Comparison of ENCODE assay signal across 24 cellular contexts in genomic region chr9:81693639-81694378, GRCh38. TPM values are rescaled to one million over a fixed set of nuclear protein-coding genes. Genes with fewer than 3 reads are reported as not detected.
A peak's percentile ranks its signal among the peaks of the same experiment; 100 is the strongest.
DNase-seq lines count a peak whose midpoint lies in the region; ATAC-seq and TF ChIP-seq lines count a peak whose summit lies in the region.
"Had no signal": no experiment of that assay in that cellular context is flagged by ENCODE, and none has a peak within 500 bp of the region (broad histone marks: within the 10 kb centered on the region; RNA-seq: fewer than 3 reads in every experiment).

No MANE protein-coding gene starts in this region.

- no peak overlapping the region for H2AK5ac ChIP-seq in H9 (ENCODE audit: insufficient read length, low read length)

- H4K20me1 ChIP-seq in H9 (ENCODE audit: control insufficient read depth, insufficient read depth, insufficient read length), result no peaks in the 10 kb centered on the region

- TF ChIP-seq CTCF in AG10803 (conservative IDR thresholded peaks at IDR 0.05; ENCODE audit: low read length) (no peak), mesothelial cell of epicardium (IDR thresholded peaks at IDR 0.05; ENCODE audit: unreplicated experiment) (no peak), H9 (conservative IDR thresholded peaks at IDR 0.05) (no peak)

- no peak overlapping the region for H2BK120ac ChIP-seq in H9 (ENCODE audit: low read depth, low read length, poor library complexity, severe bottlenecking)

- no peak for ATAC-seq in HG03097 (IDR thresholded peaks at IDR 0.05; ENCODE audit: low FRiP score, unreplicated experiment)
- no peak for ATAC-seq in HG03095 (IDR thresholded peaks at IDR 0.05; ENCODE audit: unreplicated experiment)
- ATAC-seq: A549; activated CD8-positive, alpha-beta T cell treated with anti-CD3 and anti-CD28 coated beads, Interleukin-2, amount 10 ng/mL, durations not matched to agents 7 days and 5 days; stimulated activated naive B cell treated with anti-CD40 and anti-IgM and Interleukin-4, amounts not matched to agents 10 μg/mL and 1 μg/mL and 100 μg/mL, for 72 hours had no signal

- peaks cover 3% of the 10 kb centered on the region; the same call in 1 of the 2 replicates for H3K79me2 ChIP-seq in H9 (ENCODE audit: insufficient read depth, low read length)

- peaks cover 8% of the 10 kb centered on the region for H3K23me2 ChIP-seq in H9 (ENCODE audit: insufficient read length, low read depth, low read length, poor library complexity, severe bottlenecking)

- no peak overlapping the region for H3K4me2 ChIP-seq in H9 (ENCODE audit: insufficient read depth, insufficient read length, low read length)
- H3K4me2 ChIP-seq: A549, BLaER1 had no signal

- H4K8ac ChIP-seq in H9 (replicated peaks; ENCODE audit: insufficient read length, low read depth, low read length), result no peak overlapping the region

- H3K9me3 ChIP-seq in endocrine pancreas (ENCODE audit: control insufficient read depth, low read length) (no peaks in the 10 kb centered on the region), H9 (ENCODE audit: control insufficient read depth, low read depth, low read length) (no peaks in the 10 kb centered on the region)
- H3K9me3 ChIP-seq: A549 had no signal

- H4K91ac ChIP-seq in H9 (ENCODE audit: insufficient read length, low read depth, low read length), result no peak overlapping the region

- H3K27me3 ChIP-seq in endocrine pancreas (ENCODE audit: control insufficient read depth, insufficient read depth, low read length) (no peaks in the 10 kb centered on the region), H9 (ENCODE audit: insufficient read depth, low read length) (no peaks in the 10 kb centered on the region)

- no peak overlapping the region for H3K4me3 ChIP-seq in AG10803 (ENCODE audit: low read length)
- peak overlapping the region; percentile 70 for H3K4me3 ChIP-seq in endocrine pancreas (ENCODE audit: control insufficient read depth, insufficient read depth, low read length)
- H3K4me3 ChIP-seq: A549, BLaER1 had no signal

- H3K27me3 Mint-ChIP-seq in mesothelial cell of epicardium (ENCODE audit: low read depth) (no peaks in the 10 kb centered on the region), H9 (ENCODE audit: low read depth) (peaks cover 21% of the 10 kb centered on the region)
- H3K27me3 Mint-ChIP-seq: stimulated activated naive B cell treated with anti-CD40 and anti-IgM and Interleukin-4, amounts not matched to agents 10 μg/mL and 1 μg/mL and 100 μg/mL, for 72 hours had no signal

- no peak overlapping the region for H2AFZ ChIP-seq in H9 (ENCODE audit: low read length)

- no peak overlapping the region for H3K18ac ChIP-seq in H9 (ENCODE audit: insufficient read length, low read depth, low read length)

- no peak overlapping the region for H2BK15ac ChIP-seq in H9 (ENCODE audit: low read depth, low read length)

- no CpG with 5 or more reads among the region's 6 CpGs for WGBS in H9 (ENCODE audit: extremely low coverage, insufficient read length, low lambda C conversion rate)

- no peak overlapping the region for H3K27ac ChIP-seq in H9 (ENCODE audit: insufficient read length, low read depth, low read length)
- H3K27ac ChIP-seq: A549, BLaER1 had no signal

- H3K79me1 ChIP-seq in H9 (ENCODE audit: insufficient read depth, low read depth, low read length, poor library complexity, severe bottlenecking), result no peaks in the 10 kb centered on the region

- peaks cover 41% of the 10 kb centered on the region for H3K4me1 Mint-ChIP-seq in mesothelial cell of epicardium
- H3K4me1 Mint-ChIP-seq in H9, result peaks cover 33 to 39% of the 10 kb centered on the region in 2 experiments

- H4K5ac ChIP-seq in H9 (ENCODE audit: insufficient read length, low read depth, low read length), result no peak overlapping the region

- no peak overlapping the region for H2BK5ac ChIP-seq in H9 (ENCODE audit: insufficient read length, low read length)

- peak; percentile 54 for DNase-seq in AG10803 (ENCODE audit: low read depth)
- DNase-seq in M059J (ENCODE audit: low read depth), result peak; percentile 67
- DNase-seq in mesothelial cell of epicardium (ENCODE audit: low spot score in 2 of 2, unreplicated experiment in 2 of 2), result no peak
- no peak for DNase-seq in H9
- no peak for DNase-seq in NK-92 (lab: John Stamatoyannopoulos, UW; ENCODE audit: unreplicated experiment)
- DNase-seq: activated CD4-positive, CD25-positive, alpha-beta regulatory T cell; activated CD8-positive, alpha-beta T cell treated with anti-CD3 and anti-CD28 coated beads, Interleukin-2, amount 10 ng/mL, durations not matched to agents 7 days and 5 days; activated gamma-delta T cell treated with Interleukin-2 at 50 U/mL for 16 hours; activated T-cell treated with anti-CD3 and anti-CD28 coated beads, Interleukin-2, amount 50 U/mL, for 1 hour; COR-L47; dermis blood vessel endothelial cell; DMS79 treated with DMSO at 0.1 percent for 48 hours; kidney glomerular epithelial cell; mammary epithelial cell; NCI-H1436 treated with DMSO at 0.1 percent for 48 hours; stimulated activated CD4-positive, alpha-beta T cell treated with anti-CD3 and anti-CD28 coated beads, Interleukin-2, amount 100 ng/mL, for 48 hours; stimulated activated naive B cell treated with anti-CD40 and anti-IgM and Interleukin-4, amounts not matched to agents 10 μg/mL and 1 μg/mL and 100 μg/mL, for 72 hours; SW 1271; trophoblast cell had no signal

- H3K36me3 ChIP-seq in endocrine pancreas (ENCODE audit: control insufficient read depth, insufficient read depth, low read length), result no peaks in the 10 kb centered on the region
- H3K36me3 ChIP-seq: BLaER1 had no signal

- H3K9ac ChIP-seq in endocrine pancreas (ENCODE audit: control insufficient read depth, insufficient read depth, low read length) (no peak overlapping the region), H9 (ENCODE audit: extremely low read depth, insufficient read length, low read length) (no peak overlapping the region)
- H3K9ac ChIP-seq: BLaER1 had no signal

- H3K4ac ChIP-seq in H9 (ENCODE audit: low read depth, low read length), result no peak overlapping the region

- H3K14ac ChIP-seq in H9 (ENCODE audit: insufficient read depth, low read length), result no peak overlapping the region

- H3K9me3 Mint-ChIP-seq in mesothelial cell of epicardium, result no peaks in the 10 kb centered on the region
- H3K9me3 Mint-ChIP-seq in H9, result peaks cover 0 to 2% of the 10 kb centered on the region in 2 experiments; a peak in 2 of 5 replicates
- H3K9me3 Mint-ChIP-seq: stimulated activated naive B cell treated with anti-CD40 and anti-IgM and Interleukin-4, amounts not matched to agents 10 μg/mL and 1 μg/mL and 100 μg/mL, for 72 hours had no signal

- H3K36me3 Mint-ChIP-seq in mesothelial cell of epicardium (no peaks in the 10 kb centered on the region), H9 (ENCODE audit: insufficient read depth in 1 of 3, low read depth in 3 of 3) (peaks cover 0 to 2% (median 0%) of the 10 kb centered on the region in 3 experiments; a peak in 3 of 7 replicates)

- H3K4me3 Mint-ChIP-seq in mesothelial cell of epicardium, result peak overlapping the region; percentile 30
- peak overlapping the region in 1 of 2 experiments; percentile 8; a peak in 1 of 5 replicates for H3K4me3 Mint-ChIP-seq in H9
- H3K4me3 Mint-ChIP-seq: activated CD8-positive, alpha-beta T cell treated with anti-CD3 and anti-CD28 coated beads, Interleukin-2, amount 10 ng/mL, durations not matched to agents 7 days and 5 days; stimulated activated naive B cell treated with anti-CD40 and anti-IgM and Interleukin-4, amounts not matched to agents 10 μg/mL and 1 μg/mL and 100 μg/mL, for 72 hours had no signal

- no peak overlapping the region for H2BK20ac ChIP-seq in H9 (ENCODE audit: low read depth, low read length, poor library complexity, severe bottlenecking)

- no peaks in the 10 kb centered on the region for H3K4me1 ChIP-seq in endocrine pancreas (ENCODE audit: control insufficient read depth, insufficient read depth, low read length)
- H3K4me1 ChIP-seq in H9 (ENCODE audit: insufficient read depth, low read length), result peaks cover 6% of the 10 kb centered on the region; the same call in 1 of the 2 replicates

- no peak overlapping the region for H3K23ac ChIP-seq in H9 (ENCODE audit: insufficient read length, low read depth, low read length)

- no peak overlapping the region for H2BK12ac ChIP-seq in H9 (ENCODE audit: insufficient read length, low read depth, low read length)

- peak overlapping the region; percentile 84 for H3K27ac Mint-ChIP-seq in mesothelial cell of epicardium
- peak overlapping the region in 1 of 3 experiments; percentile 26; a peak in 2 of 7 replicates for H3K27ac Mint-ChIP-seq in H9
- H3K27ac Mint-ChIP-seq: activated CD8-positive, alpha-beta T cell treated with anti-CD3 and anti-CD28 coated beads, Interleukin-2, amount 10 ng/mL, durations not matched to agents 7 days and 5 days; stimulated activated naive B cell treated with anti-CD40 and anti-IgM and Interleukin-4, amounts not matched to agents 10 μg/mL and 1 μg/mL and 100 μg/mL, for 72 hours had no signal

- no peak overlapping the region for H3K56ac ChIP-seq in H9 (ENCODE audit: insufficient read length, low read depth, low read length)

- no peak overlapping the region for H3T11ph ChIP-seq in H9 (ENCODE audit: low read length)

RNA-seq across cellular contexts. Expression of gene TLE1, which starts 4.5 kb away (rescaled TPM):
- total RNA-seq in M059J (2014; rRNA removed; shearing (Covaris generic)), result 21.9 and 31.7 TPM in 2 replicates
- 88.7 to 97.9 TPM (median 90.7 TPM) in 3 replicates for total RNA-seq in mesothelial cell of epicardium
- total RNA-seq in H9 (2021), result 75.1 and 79.3 TPM in 2 replicates

Comparison
In these comparisons a context has a peak if more than half of its experiments do, and no peak if none do; other contexts are left out.
1. DNase-seq: peak in AG10803 (single experiment) and M059J (single experiment); none in mesothelial cell of epicardium (0 of 2), H9 (single experiment) and NK-92 (single experiment).